In genomic region chr18:3251963-3252277, GRCh38 we compare ENCODE assay signal across 9 cellular contexts. TPM values are rescaled to one million over a fixed set of nuclear protein-coding genes. Genes with fewer than 3 reads are reported as not detected.
DNase-seq lines count a peak whose midpoint lies in the region; ATAC-seq and TF ChIP-seq lines count a peak whose summit lies in the region.
"Had no signal": no experiment of that assay in that cellular context is flagged by ENCODE, and none has a peak within 500 bp of the region (broad histone marks: within the 10 kb centered on the region; RNA-seq: fewer than 3 reads in every experiment).

No MANE protein-coding gene starts in this region.

- DNase-seq in activated CD4-positive, alpha-beta T cell treated with anti-CD3 and anti-CD28 coated beads, Interleukin-2, amount 10 ng/mL, durations not matched to agents 7 days and 5 days = no peak
- no peak for DNase-seq in activated CD4-positive, alpha-beta T cell treated with anti-CD3 and anti-CD28 coated beads for 48 hours
- no peak for DNase-seq in activated T-helper 2 cell treated with anti-CD3 and anti-CD28 coated beads, Interferon-gamma antibody, Interleukin-2, Interleukin-4, amounts not matched to agents 10 μg/mL and 5 μg/mL and 100 μg/mL, durations not matched to agents 14 hours and 24 hours and 36 hours (ENCODE audit: low spot score)
- no peak for DNase-seq in heart right ventricle
- DNase-seq in spleen = no peak
- no peak for DNase-seq in thyroid gland
- DNase-seq in stimulated activated CD4-positive, alpha-beta T cell treated with anti-CD3 and anti-CD28 coated beads, Interleukin-2, amount 100 ng/mL, for 48 hours = no peak
- DNase-seq in retina = no peak
- DNase-seq: NCI-H1092 had no signal

- WGBS in heart right ventricle, 2 donors = 21 to 29% methylated on average over 3 of the region's 3 CpGs
- WGBS in spleen, 5 donors = 65 to 70% (median 69%) methylated on average over 3 of the region's 3 CpGs
- WGBS in thyroid gland, 2 donors = 75 to 79% methylated on average over 3 of the region's 3 CpGs

- H3K4me1 Mint-ChIP-seq in activated CD4-positive, alpha-beta T cell treated with anti-CD3 and anti-CD28 coated beads, Interleukin-2, amount 10 ng/mL, durations not matched to agents 7 days and 5 days = peaks cover 58% of the 10 kb centered on the region
- peaks cover 59% of the 10 kb centered on the region for H3K4me1 Mint-ChIP-seq in activated T-helper 2 cell treated with anti-CD3 and anti-CD28 coated beads, Interferon-gamma antibody, Interleukin-2, Interleukin-4, amounts not matched to agents 10 μg/mL and 5 μg/mL and 100 μg/mL, durations not matched to agents 14 hours and 24 hours and 36 hours (ENCODE audit: low read depth)

- POLR2A ChIA-PET in activated CD4-positive, alpha-beta T cell treated with anti-CD3 and anti-CD28 coated beads, Interleukin-2, amount 10 ng/mL, durations not matched to agents 7 days and 5 days (lab: Charles Lee) = no interaction called here

- H3K36me3 ChIP-seq in heart right ventricle (peaks cover 0 to 63% (median 35%) of the 10 kb centered on the region in 9 donors), spleen (peaks cover 7 to 59% (median 36%) of the 10 kb centered on the region in 6 donors), thyroid gland (peaks cover 27 to 37% of the 10 kb centered on the region in 2 donors)

- H3K4me1 ChIP-seq in heart right ventricle = peaks cover 0 to 82% (median 54%) of the 10 kb centered on the region in 9 donors
- peaks cover 68 to 86% (median 81%) of the 10 kb centered on the region in 6 donors for H3K4me1 ChIP-seq in spleen
- H3K4me1 ChIP-seq in thyroid gland = peaks cover 14 to 38% of the 10 kb centered on the region in 2 donors

- H3K27ac ChIP-seq in heart right ventricle (peak overlapping the region; percentile 40 to 100 (median 99)), spleen (peak overlapping the region in 7 of 8 donors; percentile 37 to 100 (median 99)), thyroid gland (no peak overlapping the region)

- peak overlapping the region; percentile 62 for H3K27ac Mint-ChIP-seq in activated CD4-positive, alpha-beta T cell treated with anti-CD3 and anti-CD28 coated beads, Interleukin-2, amount 10 ng/mL, durations not matched to agents 7 days and 5 days
- peak overlapping the region; percentile 15 for H3K27ac Mint-ChIP-seq in activated T-helper 2 cell treated with anti-CD3 and anti-CD28 coated beads, Interferon-gamma antibody, Interleukin-2, Interleukin-4, amounts not matched to agents 10 μg/mL and 5 μg/mL and 100 μg/mL, durations not matched to agents 14 hours and 24 hours and 36 hours

- CTCF ChIA-PET in activated CD4-positive, alpha-beta T cell treated with anti-CD3 and anti-CD28 coated beads, Interleukin-2, amount 10 ng/mL, durations not matched to agents 7 days and 5 days (lab: Charles Lee) = interaction anchor here (1.0 to 2.1 kb wide), 3 partner anchors 9 to 45 kb away, joined by 4 to 6 read pairs (median 5); no protein-coding TSS in a partner anchor

- no peak for TF ChIP-seq POLR2A in spleen (IDR thresholded peaks at IDR 0.05)
- no peak for TF ChIP-seq POLR2A in thyroid gland (IDR thresholded peaks at IDR 0.05)

- H3K9me3 Mint-ChIP-seq in activated CD4-positive, alpha-beta T cell treated with anti-CD3 and anti-CD28 coated beads, Interleukin-2, amount 10 ng/mL, durations not matched to agents 7 days and 5 days = no peaks in the 10 kb centered on the region
- no peaks in the 10 kb centered on the region for H3K9me3 Mint-ChIP-seq in activated T-helper 2 cell treated with anti-CD3 and anti-CD28 coated beads, Interferon-gamma antibody, Interleukin-2, Interleukin-4, amounts not matched to agents 10 μg/mL and 5 μg/mL and 100 μg/mL, durations not matched to agents 14 hours and 24 hours and 36 hours

- TF ChIP-seq CTCF in heart right ventricle (IDR thresholded peaks at IDR 0.05) (no peak), spleen (IDR thresholded peaks at IDR 0.05 in 8 of 11, conservative IDR thresholded peaks at IDR 0.05 in 3 of 11) (no peak), thyroid gland (IDR thresholded peaks at IDR 0.05) (no peak)

- peaks cover 80% of the 10 kb centered on the region for H3K36me3 Mint-ChIP-seq in activated CD4-positive, alpha-beta T cell treated with anti-CD3 and anti-CD28 coated beads, Interleukin-2, amount 10 ng/mL, durations not matched to agents 7 days and 5 days (ENCODE audit: low read depth)
- peaks cover 72% of the 10 kb centered on the region for H3K36me3 Mint-ChIP-seq in activated T-helper 2 cell treated with anti-CD3 and anti-CD28 coated beads, Interferon-gamma antibody, Interleukin-2, Interleukin-4, amounts not matched to agents 10 μg/mL and 5 μg/mL and 100 μg/mL, durations not matched to agents 14 hours and 24 hours and 36 hours (ENCODE audit: low read depth)

- peak overlapping the region in 9 of 10 donors; percentile 14 to 95 (median 52) for H3K4me3 ChIP-seq in heart right ventricle
- H3K4me3 ChIP-seq in spleen = peak overlapping the region in 2 of 8 donors; percentile 1 to 88
- H3K4me3 ChIP-seq in thyroid gland (replicated peaks in 1 of 3) = no peak overlapping the region

- intact Hi-C loops in activated T-helper 2 cell treated with anti-CD3 and anti-CD28 coated beads, Interferon-gamma antibody, Interleukin-2, Interleukin-4, amounts not matched to agents 10 μg/mL and 5 μg/mL and 100 μg/mL, durations not matched to agents 14 hours and 24 hours and 36 hours (cut with micrococcal nuclease) = no loop called here
- intact Hi-C loops in heart right ventricle (cut with DNase I) = no loop called here
- intact Hi-C loops in spleen (cut with DNase I; ENCODE audit: low total_unique reads) = no loop called here
- intact Hi-C loops in thyroid gland (cut with DNase I) = no loop called here

- H3K9me3 ChIP-seq in heart right ventricle (no peaks in the 10 kb centered on the region), spleen (no peaks in the 10 kb centered on the region), thyroid gland (no peaks in the 10 kb centered on the region)

- H3K4me3 Mint-ChIP-seq in activated CD4-positive, alpha-beta T cell treated with anti-CD3 and anti-CD28 coated beads, Interleukin-2, amount 10 ng/mL, durations not matched to agents 7 days and 5 days = peak overlapping the region; percentile 63
- peak overlapping the region; percentile 49 for H3K4me3 Mint-ChIP-seq in activated T-helper 2 cell treated with anti-CD3 and anti-CD28 coated beads, Interferon-gamma antibody, Interleukin-2, Interleukin-4, amounts not matched to agents 10 μg/mL and 5 μg/mL and 100 μg/mL, durations not matched to agents 14 hours and 24 hours and 36 hours (ENCODE audit: low read depth)

- no peaks in the 10 kb centered on the region for H3K27me3 Mint-ChIP-seq in activated CD4-positive, alpha-beta T cell treated with anti-CD3 and anti-CD28 coated beads, Interleukin-2, amount 10 ng/mL, durations not matched to agents 7 days and 5 days
- H3K27me3 Mint-ChIP-seq in activated T-helper 2 cell treated with anti-CD3 and anti-CD28 coated beads, Interferon-gamma antibody, Interleukin-2, Interleukin-4, amounts not matched to agents 10 μg/mL and 5 μg/mL and 100 μg/mL, durations not matched to agents 14 hours and 24 hours and 36 hours (ENCODE audit: low read depth) = no peaks in the 10 kb centered on the region

- H3K27me3 ChIP-seq in heart right ventricle (no peaks in the 10 kb centered on the region), spleen (replicated peaks in 1 of 7) (no peaks in the 10 kb centered on the region), thyroid gland (no peaks in the 10 kb centered on the region)

- peak in 5 of 8 donors; percentile 1 to 26 (median 10) for ATAC-seq in heart right ventricle

RNA-seq across cellular contexts. Expression of gene MYL12A, which starts 4.3 kb away (rescaled TPM):
- 1,000 to 10,000 TPM in 1 of 2 experiments, 100 to 1,000 TPM in 1; 944 to 1,045 TPM for total RNA-seq in activated CD4-positive, alpha-beta T cell treated with anti-CD3 and anti-CD28 coated beads, Interleukin-2, amount 10 ng/mL, durations not matched to agents 7 days and 5 days
- 396 and 397 TPM in 2 replicates for total RNA-seq in activated T-helper 2 cell treated with anti-CD3 and anti-CD28 coated beads, Interferon-gamma antibody, Interleukin-2, Interleukin-4, amounts not matched to agents 10 μg/mL and 5 μg/mL and 100 μg/mL, durations not matched to agents 14 hours and 24 hours and 36 hours
- total RNA-seq in heart right ventricle (1,000 to 10,000 TPM in 9 of 10 donors, 100 to 1,000 TPM in 1; 952 to 8,349 (median 4,124) TPM), spleen (100 to 1,000 TPM; 442 to 675 (median 581) TPM), thyroid gland (100 to 1,000 TPM; 306 to 544 (median 331) TPM)
- polyA plus RNA-seq in heart right ventricle (1,000 to 10,000 TPM in 1 of 2 donors, 100 to 1,000 TPM in 1; 708 to 3,345 TPM), spleen (100 to 1,000 TPM; 422 to 675 (median 592) TPM)

RNA-seq across cellular contexts. Expression of gene MYL12B, which starts 10.0 kb away (rescaled TPM):
- 100 to 1,000 TPM; 351 to 395 TPM for total RNA-seq in activated CD4-positive, alpha-beta T cell treated with anti-CD3 and anti-CD28 coated beads, Interleukin-2, amount 10 ng/mL, durations not matched to agents 7 days and 5 days
- 243 and 245 TPM in 2 replicates for total RNA-seq in activated T-helper 2 cell treated with anti-CD3 and anti-CD28 coated beads, Interferon-gamma antibody, Interleukin-2, Interleukin-4, amounts not matched to agents 10 μg/mL and 5 μg/mL and 100 μg/mL, durations not matched to agents 14 hours and 24 hours and 36 hours
- total RNA-seq in heart right ventricle = 100 to 1,000 TPM; 153 to 241 (median 190) TPM
- polyA plus RNA-seq in heart right ventricle = 100 to 1,000 TPM; 292 to 457 TPM
- 100 to 1,000 TPM; 176 to 254 (median 199) TPM for total RNA-seq in spleen
- 100 to 1,000 TPM; 290 to 371 (median 360) TPM for polyA plus RNA-seq in spleen
- 100 to 1,000 TPM; 334 to 467 (median 446) TPM for total RNA-seq in thyroid gland

RNA-seq across cellular contexts. Expression of gene MYOM1, which starts 32.2 kb away (rescaled TPM):
- total RNA-seq in activated CD4-positive, alpha-beta T cell treated with anti-CD3 and anti-CD28 coated beads, Interleukin-2, amount 10 ng/mL, durations not matched to agents 7 days and 5 days = 1 to 10 TPM in 1 of 2 experiments, under 1 TPM in 1; 0.71 to 2.1 TPM
- 0.62 and 2.4 TPM in 2 replicates for total RNA-seq in activated T-helper 2 cell treated with anti-CD3 and anti-CD28 coated beads, Interferon-gamma antibody, Interleukin-2, Interleukin-4, amounts not matched to agents 10 μg/mL and 5 μg/mL and 100 μg/mL, durations not matched to agents 14 hours and 24 hours and 36 hours
- total RNA-seq in heart right ventricle = 1,000 to 10,000 TPM in 4 of 10 donors, 100 to 1,000 TPM in 6; 514 to 1,558 (median 939) TPM
- polyA plus RNA-seq in heart right ventricle = 100 to 1,000 TPM in 1 of 2 donors, 10 to 100 TPM in 1; 94.4 to 174 TPM
- total RNA-seq in spleen = 1 to 10 TPM; 1.4 to 2.7 (median 1.8) TPM
- 1 to 10 TPM; 1.2 to 6.2 (median 2.4) TPM for polyA plus RNA-seq in spleen
- 1 to 10 TPM; 2.3 to 3.1 (median 3.1) TPM for total RNA-seq in thyroid gland

Comparison
In these comparisons a context has a peak if more than half of its experiments do, and no peak if none do; other contexts are left out.
1. H3K27ac ChIP-seq: peak in heart right ventricle (10 of 10) and spleen (7 of 8); none in thyroid gland (0 of 3).
2. H3K4me3 ChIP-seq: peak in heart right ventricle (9 of 10); none in thyroid gland (0 of 3).
3. RNA of gene MYOM1, which starts 32.2 kb away (total RNA-seq): 514 to 1,558 TPM in heart right ventricle; 2.3 to 3.1 TPM in thyroid gland, 0.62 to 2.4 TPM in activated T-helper 2 cell treated with anti-CD3 and anti-CD28 coated beads, Interferon-gamma antibody, Interleukin-2, Interleukin-4, amounts not matched to agents 10 μg/mL and 5 μg/mL and 100 μg/mL, durations not matched to agents 14 hours and 24 hours and 36 hours, 0.71 to 2.1 TPM in activated CD4-positive, alpha-beta T cell treated with anti-CD3 and anti-CD28 coated beads, Interleukin-2, amount 10 ng/mL, durations not matched to agents 7 days and 5 days and 1.4 to 2.7 TPM in spleen; every median in the first group is over 100 times any median in the second.